Comparison of ENCODE assay signal across 11 cellular contexts in the genomic region with DNA sequence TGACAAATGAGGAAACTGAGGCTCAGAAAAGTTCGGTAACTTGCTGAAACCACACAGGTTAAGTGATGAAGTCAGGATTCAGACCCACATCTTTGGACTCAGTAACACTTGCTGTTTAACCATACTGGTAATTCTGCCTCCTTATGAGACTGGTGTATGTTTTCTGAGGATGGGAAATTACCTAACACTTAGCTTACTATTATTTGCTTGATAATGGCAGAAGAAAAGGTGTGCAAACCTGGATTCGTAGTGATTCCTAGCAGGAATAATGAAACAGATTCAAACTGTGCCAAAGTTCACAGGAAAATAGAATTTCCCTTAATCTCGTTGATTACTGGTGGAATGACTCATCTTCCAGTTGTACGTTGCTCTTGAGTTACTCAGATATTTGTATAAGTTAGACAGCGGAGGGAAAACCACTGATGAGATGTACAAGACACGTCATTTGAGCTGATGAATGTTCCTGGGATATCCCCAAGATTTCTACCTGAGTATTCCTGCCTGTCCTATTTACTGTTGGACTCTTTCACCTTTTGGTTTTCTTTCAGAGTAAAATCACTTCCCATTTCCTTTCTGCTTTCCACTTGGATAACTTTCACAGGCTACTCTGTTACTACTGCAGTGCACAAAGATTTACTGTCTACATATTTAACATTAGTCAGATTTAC. TPM values are rescaled to one million over a fixed set of nuclear protein-coding genes. Genes with fewer than 3 reads are reported as not detected.
DNase-seq lines count a peak whose midpoint lies in the region; ATAC-seq and FAIRE-seq lines count a peak whose summit lies in the region.
"Had no signal": no experiment of that assay in that cellular context is flagged by ENCODE, and none has a peak within 500 bp of the region (broad histone marks: within the 10 kb centered on the region; RNA-seq: fewer than 3 reads in every experiment).

No MANE protein-coding gene starts in this region.

- peak overlapping the region; percentile 6 for H3K27ac Mint-ChIP-seq in activated CD4-positive, alpha-beta memory T cell treated with anti-CD3 and anti-CD28 coated beads, Interleukin-2, amount 10 ng/mL, durations not matched to agents 7 days and 5 days
- H3K27ac Mint-ChIP-seq: activated naive CD4-positive, alpha-beta T cell treated with anti-CD3 and anti-CD28 coated beads, Interleukin-2, amount 10 ng/mL, durations not matched to agents 7 days and 5 days had no signal

- H3K9me3 Mint-ChIP-seq in activated CD4-positive, alpha-beta memory T cell treated with anti-CD3 and anti-CD28 coated beads, Interleukin-2, amount 10 ng/mL, durations not matched to agents 7 days and 5 days, result no peaks in the 10 kb centered on the region
- H3K9me3 Mint-ChIP-seq: activated naive CD4-positive, alpha-beta T cell treated with anti-CD3 and anti-CD28 coated beads, Interleukin-2, amount 10 ng/mL, durations not matched to agents 7 days and 5 days had no signal

- ATAC-seq in GM21423 (IDR thresholded peaks at IDR 0.05; ENCODE audit: unreplicated experiment), result no peak

- FAIRE-seq in GM19239 (lab: Jason Lieb, UNC) (peak; percentile 79), islet of Langerhans (lab: Jason Lieb, UNC) (peak; percentile 96)

- POLR2A ChIA-PET in activated CD4-positive, alpha-beta memory T cell treated with anti-CD3 and anti-CD28 coated beads, Interleukin-2, amount 10 ng/mL, durations not matched to agents 7 days and 5 days (lab: Charles Lee), result interaction anchor here (0.5 kb wide), 1 partner anchor 173 kb away, joined by 3 read pairs; no protein-coding TSS in a partner anchor

- peaks cover 45% of the 10 kb centered on the region for H3K36me3 Mint-ChIP-seq in activated CD4-positive, alpha-beta memory T cell treated with anti-CD3 and anti-CD28 coated beads, Interleukin-2, amount 10 ng/mL, durations not matched to agents 7 days and 5 days (ENCODE audit: low read depth)

- no peak overlapping the region for H3K4me3 Mint-ChIP-seq in activated CD4-positive, alpha-beta memory T cell treated with anti-CD3 and anti-CD28 coated beads, Interleukin-2, amount 10 ng/mL, durations not matched to agents 7 days and 5 days
- H3K4me3 Mint-ChIP-seq: activated naive CD4-positive, alpha-beta T cell treated with anti-CD3 and anti-CD28 coated beads, Interleukin-2, amount 10 ng/mL, durations not matched to agents 7 days and 5 days had no signal

- DNase-seq in A172 (ENCODE audit: low spot score) (peak; percentile 88), GM19239 (ENCODE audit: insufficient read length, low spot score) (no peak), ecto neural progenitor cell (ENCODE audit: low spot score) (no peak), NCI-H446 treated with DMSO at 0.1 percent for 48 hours (lab: John Stamatoyannopoulos, UW) (no peak)
- DNase-seq in activated CD4-positive, alpha-beta memory T cell treated with anti-CD3 and anti-CD28 coated beads, Interleukin-2, amount 10 ng/mL, durations not matched to agents 7 days and 5 days, result no peak
- no peak for DNase-seq in activated effector memory CD4-positive, alpha-beta T cell treated with Interleukin-2 at 50 U/mL for 16 hours
- DNase-seq: activated naive CD4-positive, alpha-beta T cell treated with anti-CD3 and anti-CD28 coated beads, Interleukin-2, amount 10 ng/mL, durations not matched to agents 7 days and 5 days; NCI-H774; stimulated activated naive CD4-positive, alpha-beta T cell treated with Interleukin-2 at 50 U/mL for 16 hours had no signal

- CTCF ChIA-PET in activated CD4-positive, alpha-beta memory T cell treated with anti-CD3 and anti-CD28 coated beads, Interleukin-2, amount 10 ng/mL, durations not matched to agents 7 days and 5 days (lab: Charles Lee), result no interaction called here

- peaks cover 48% of the 10 kb centered on the region for H3K4me1 Mint-ChIP-seq in activated CD4-positive, alpha-beta memory T cell treated with anti-CD3 and anti-CD28 coated beads, Interleukin-2, amount 10 ng/mL, durations not matched to agents 7 days and 5 days

- H3K27me3 Mint-ChIP-seq in activated CD4-positive, alpha-beta memory T cell treated with anti-CD3 and anti-CD28 coated beads, Interleukin-2, amount 10 ng/mL, durations not matched to agents 7 days and 5 days, result no peaks in the 10 kb centered on the region
- H3K27me3 Mint-ChIP-seq: activated naive CD4-positive, alpha-beta T cell treated with anti-CD3 and anti-CD28 coated beads, Interleukin-2, amount 10 ng/mL, durations not matched to agents 7 days and 5 days had no signal

RNA-seq across cellular contexts. Expression of gene PRORP, which starts 37.5 kb away (rescaled TPM):
- 29.7 and 35.5 TPM in 2 replicates for total RNA-seq in A172 (2014; rRNA removed; shearing (Covaris generic))
- total RNA-seq in activated CD4-positive, alpha-beta memory T cell treated with anti-CD3 and anti-CD28 coated beads, Interleukin-2, amount 10 ng/mL, durations not matched to agents 7 days and 5 days, result 10 to 100 TPM; 43.3 to 44.9 TPM

RNA-seq across cellular contexts. Expression of gene PPP2R3C, which starts 38.1 kb away (rescaled TPM):
- 26.8 and 36.4 TPM in 2 replicates for total RNA-seq in A172 (2014; rRNA removed; shearing (Covaris generic))
- total RNA-seq in activated CD4-positive, alpha-beta memory T cell treated with anti-CD3 and anti-CD28 coated beads, Interleukin-2, amount 10 ng/mL, durations not matched to agents 7 days and 5 days, result 10 to 100 TPM; 51.7 to 59.4 TPM
